ENCODE assay signal across 8 cellular contexts in the genomic region with DNA sequence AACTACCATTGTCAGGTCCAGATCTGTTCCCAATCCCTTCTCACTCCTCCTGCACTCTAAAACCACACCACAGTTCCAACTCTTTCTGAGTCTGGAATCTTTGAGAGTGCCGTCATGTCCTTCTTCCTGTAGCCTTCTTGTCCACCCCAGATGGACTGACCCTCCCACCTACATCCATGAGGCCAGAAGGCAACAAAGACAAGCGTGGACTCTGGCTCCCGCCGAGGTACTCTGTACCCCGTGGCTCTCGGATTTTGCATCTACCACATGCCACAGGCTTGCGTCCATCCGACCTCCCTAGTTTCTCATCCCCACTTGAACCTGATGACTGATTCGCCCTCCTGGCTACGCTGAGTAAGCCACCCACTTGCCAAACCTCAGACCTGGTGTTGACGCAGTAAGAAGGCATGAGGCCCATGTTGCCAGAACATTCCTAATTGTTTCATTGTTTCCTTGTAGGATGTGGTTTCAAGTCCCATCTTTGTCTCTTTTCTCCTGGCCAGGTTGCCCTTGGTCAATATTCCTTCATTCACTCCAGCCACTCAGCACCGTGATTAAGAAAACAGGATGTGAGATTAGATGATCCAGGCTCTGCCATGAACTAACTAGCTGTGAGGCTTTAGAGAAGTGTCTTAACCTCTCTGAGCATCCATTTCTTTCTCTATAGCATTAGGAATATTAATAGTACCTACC. TPM values are rescaled to one million over a fixed set of nuclear protein-coding genes. Genes with fewer than 3 reads are reported as not detected.
A peak's percentile ranks its signal among the peaks of the same experiment; 100 is the strongest.
DNase-seq lines count a peak whose midpoint lies in the region; TF ChIP-seq lines count a peak whose summit lies in the region.

No MANE protein-coding gene starts in this region.

- H3K27ac ChIP-seq in AG04450 (ENCODE audit: low read depth, low read length), result peak overlapping the region; percentile 100

- intact Hi-C loops in dendritic cell treated with granulocyte-macrophage colony-stimulating factor and Interleukin-4, amounts not matched to agents 40 ng/mL and 50 ng/mL, for 4 days (cut with micrococcal nuclease), result loop anchor here (5.0 kb wide), 2 partner anchors 35 to 55 kb away; no protein-coding TSS in a partner anchor

- H3K4me3 ChIP-seq in AG04450 (ENCODE audit: low read depth, low read length), result peak overlapping the region; percentile 33

- POLR2A ChIA-PET in AG04450 (lab: Yijun Ruan, JAX) (interaction anchor here (0.8 to 5.4 kb wide), 12 partner anchors 8 to 121 kb away, joined by 3 to 66 read pairs (median 6); no protein-coding TSS in a partner anchor), GM10248 (lab: Yijun Ruan, JAX) (no interaction called here)

- H3K27me3 ChIP-seq in AG04450 (ENCODE audit: control insufficient read depth, insufficient read depth, low read length), result no peaks in the 10 kb centered on the region

- H3K9me3 ChIP-seq in AG04450 (ENCODE audit: control insufficient read depth, insufficient read depth, low read length), result no peaks in the 10 kb centered on the region

- no peaks in the 10 kb centered on the region for H3K9me3 Mint-ChIP-seq in dendritic cell treated with granulocyte-macrophage colony-stimulating factor and Interleukin-4, amounts not matched to agents 40 ng/mL and 50 ng/mL, for 4 days
- peaks cover 8% of the 10 kb centered on the region for H3K9me3 Mint-ChIP-seq in neural crest cell

- peak overlapping the region; percentile 87 for H3K27ac Mint-ChIP-seq in dendritic cell treated with granulocyte-macrophage colony-stimulating factor and Interleukin-4, amounts not matched to agents 40 ng/mL and 50 ng/mL, for 4 days
- H3K27ac Mint-ChIP-seq in neural crest cell (ENCODE audit: unreplicated experiment), result peak overlapping the region; percentile 99

- peaks cover 34% of the 10 kb centered on the region for H3K4me1 Mint-ChIP-seq in dendritic cell treated with granulocyte-macrophage colony-stimulating factor and Interleukin-4, amounts not matched to agents 40 ng/mL and 50 ng/mL, for 4 days (ENCODE audit: low read depth)
- H3K4me1 Mint-ChIP-seq in neural crest cell, result peaks cover 54% of the 10 kb centered on the region

- no peaks in the 10 kb centered on the region for H3K36me3 Mint-ChIP-seq in dendritic cell treated with granulocyte-macrophage colony-stimulating factor and Interleukin-4, amounts not matched to agents 40 ng/mL and 50 ng/mL, for 4 days (ENCODE audit: low read depth)
- peaks cover 11% of the 10 kb centered on the region for H3K36me3 Mint-ChIP-seq in neural crest cell (ENCODE audit: low read depth)

- DNase-seq in AG04450 (ENCODE audit: low read depth, low spot score), result peak; percentile 99
- peak; percentile 100 for DNase-seq in M059J (ENCODE audit: low read depth)
- no peak for DNase-seq in neural crest cell (ENCODE audit: low read depth, low spot score)
- no peak for DNase-seq in activated T-cell treated with anti-CD3 and anti-CD28 coated beads for 4 hours
- no peak for DNase-seq in DMS114 treated with DMSO at 0.1 percent for 48 hours (lab: John Stamatoyannopoulos, UW; ENCODE audit: unreplicated experiment)
- DNase-seq in GM10248 (ENCODE audit: extremely low spot score), result no peak
- DNase-seq in mucosa of gallbladder (ENCODE audit: low spot score), result no peak

- no peak overlapping the region for H3K4me3 Mint-ChIP-seq in dendritic cell treated with granulocyte-macrophage colony-stimulating factor and Interleukin-4, amounts not matched to agents 40 ng/mL and 50 ng/mL, for 4 days
- peak overlapping the region; percentile 76 for H3K4me3 Mint-ChIP-seq in neural crest cell

- CTCF ChIA-PET in AG04450 (lab: Charles Lee) (interaction anchor here (0.5 to 1.6 kb wide), 6 partner anchors 55 to 178 kb away, joined by 3 to 7 read pairs (median 6); a partner anchor contains a TSS), GM10248 (lab: Yijun Ruan, JAX) (interaction anchor here (0.7 to 11.8 kb wide), 13 partner anchors 13 to 93 kb away, joined by 3 to 143 read pairs (median 3); no protein-coding TSS in a partner anchor)

- TF ChIP-seq CTCF in AG04450 (IDR thresholded peaks at IDR 0.05; ENCODE audit: low read depth, low read length), result no peak
- TF ChIP-seq CTCF in neural crest cell (conservative IDR thresholded peaks at IDR 0.05), result no peak
- TF ChIP-seq CTCF in GM10248 (IDR thresholded peaks at IDR 0.05; ENCODE audit: control extremely low read depth, extremely low read depth, low read depth, missing control alignments), result no peak

- peaks cover 2% of the 10 kb centered on the region for H3K27me3 Mint-ChIP-seq in dendritic cell treated with granulocyte-macrophage colony-stimulating factor and Interleukin-4, amounts not matched to agents 40 ng/mL and 50 ng/mL, for 4 days
- no peaks in the 10 kb centered on the region for H3K27me3 Mint-ChIP-seq in neural crest cell (ENCODE audit: low read depth)

RNA-seq across cellular contexts. Expression of a gene that starts 1.1 kb away (rescaled TPM):
- polyA plus RNA-seq in AG04450 (2011; rRNA removed), result 85.1 and 97.1 TPM in 2 replicates
- polyA minus RNA-seq in AG04450 (2011; rRNA and poly(A)+ RNA removed), result 176 and 193 TPM in 2 replicates
- total RNA-seq in M059J (2014; rRNA removed; shearing (Covaris generic)), result 92.8 and 96.4 TPM in 2 replicates
- total RNA-seq in neural crest cell (27.9 and 28.1 TPM in 2 replicates), mucosa of gallbladder (159 TPM)

Comparison
In these comparisons a context has a peak if more than half of its experiments do, and no peak if none do; other contexts are left out.
1. DNase-seq: peak in AG04450 (single experiment) and M059J (single experiment); none in neural crest cell (single experiment), activated T-cell treated with anti-CD3 and anti-CD28 coated beads for 4 hours (single experiment), DMS114 treated with DMSO at 0.1 percent for 48 hours (single experiment), GM10248 (single experiment) and mucosa of gallbladder (single experiment).